21 cellular contexts compared by ENCODE assay signal in genomic region chr12:71727958-71728357, GRCh38.
"Had no signal": no experiment of that assay in that cellular context is flagged by ENCODE, and none has a peak within 500 bp of the region (broad histone marks: within the 10 kb centered on the region; RNA-seq: fewer than 3 reads in every experiment).

No MANE protein-coding gene starts in this region.

- H3K27me3 ChIP-seq: foreskin keratinocyte, neural progenitor cell, ovary, right atrium auricular region, sigmoid colon, stomach, transverse colon had no signal

- H3K4me3 Mint-ChIP-seq: dendritic cell treated with granulocyte-macrophage colony-stimulating factor and Interleukin-4, amounts not matched to agents 40 ng/mL and 50 ng/mL, for 4 days; memory B cell; mesothelial cell of epicardium; natural killer cell; neural progenitor cell had no signal

- H3K4me1 Mint-ChIP-seq: memory B cell, mesothelial cell of epicardium, natural killer cell, neural progenitor cell had no signal

- H3K4me1 ChIP-seq: foreskin keratinocyte, left ventricle myocardium inferior, lower lobe of right lung, neural progenitor cell, right atrium auricular region, sigmoid colon, stomach, transverse colon had no signal

- H3K4me3 ChIP-seq: left ventricle myocardium inferior, lower lobe of right lung, neural progenitor cell, ovary, right atrium auricular region, sigmoid colon, skin epidermis, stomach, thoracic aorta, transverse colon had no signal

- H3K36me3 ChIP-seq: left ventricle myocardium inferior, lower lobe of right lung, neural progenitor cell, ovary, right atrium auricular region, sigmoid colon, stomach, thoracic aorta, transverse colon had no signal

- H3K36me3 Mint-ChIP-seq: mesothelial cell of epicardium, natural killer cell, neural progenitor cell had no signal

- H3K4me2 ChIP-seq: neural progenitor cell had no signal

- H3K27ac Mint-ChIP-seq: dendritic cell treated with granulocyte-macrophage colony-stimulating factor and Interleukin-4, amounts not matched to agents 40 ng/mL and 50 ng/mL, for 4 days; memory B cell; mesothelial cell of epicardium; natural killer cell; neural progenitor cell had no signal

- H2AFZ ChIP-seq: neural progenitor cell had no signal

- H3K27me3 Mint-ChIP-seq: dendritic cell treated with granulocyte-macrophage colony-stimulating factor and Interleukin-4, amounts not matched to agents 40 ng/mL and 50 ng/mL, for 4 days; memory B cell had no signal

- DNase-seq: erythroblast; foreskin keratinocyte; kidney; left cardiac atrium; left ventricle myocardium inferior; lower lobe of right lung; natural killer cell; nucleus accumbens; ovary; sigmoid colon; stimulated activated CD4-positive, alpha-beta T cell treated with anti-CD3 and anti-CD28 coated beads, Interleukin-2, amount 100 ng/mL, for 48 hours; stomach; substantia nigra; transverse colon had no signal

- ATAC-seq: left cardiac atrium, lower lobe of right lung, natural killer cell had no signal

- H3K9me3 Mint-ChIP-seq: dendritic cell treated with granulocyte-macrophage colony-stimulating factor and Interleukin-4, amounts not matched to agents 40 ng/mL and 50 ng/mL, for 4 days; memory B cell; natural killer cell; neural progenitor cell had no signal

- H3K27ac ChIP-seq: foreskin keratinocyte, left ventricle myocardium inferior, lower lobe of right lung, neural progenitor cell, ovary, right atrium auricular region, sigmoid colon, skin epidermis, stomach, thoracic aorta, transverse colon had no signal
